24 cellular contexts compared by ENCODE assay signal in the genomic region with DNA sequence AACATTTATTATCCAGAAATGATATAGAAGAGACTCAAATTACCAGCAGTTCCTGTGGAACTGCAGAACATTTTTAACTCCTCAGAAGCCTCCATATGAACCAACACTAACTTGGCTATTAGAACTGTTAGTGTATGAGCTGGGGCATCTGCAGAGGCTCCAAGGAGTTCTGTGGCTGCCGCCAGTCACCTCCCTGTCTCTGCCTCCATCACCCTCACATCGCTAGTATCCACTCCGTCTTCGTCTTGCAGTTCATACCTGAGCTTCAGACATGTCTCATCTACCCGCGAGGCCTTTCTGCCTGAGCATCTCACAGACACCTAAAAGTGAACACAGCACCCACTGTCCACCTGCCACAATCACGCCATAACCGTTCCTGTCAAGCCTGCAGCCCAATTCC.
DNase-seq lines count a peak whose midpoint lies in the region; ATAC-seq and TF ChIP-seq lines count a peak whose summit lies in the region.
"Had no signal": no experiment of that assay in that cellular context is flagged by ENCODE, and none has a peak within 500 bp of the region (broad histone marks: within the 10 kb centered on the region; RNA-seq: fewer than 3 reads in every experiment).

No MANE protein-coding gene starts in this region.

- BruUV-seq in IMR-90 (replicated peaks; lab: Mats Ljungman, UMichigan) = no TSS peak

- TF ChIP-seq CTCF in IMR-90 (conservative IDR thresholded peaks at IDR 0.05; ENCODE audit: low read depth, low read length) (no peak), esophagus muscularis mucosa (IDR thresholded peaks at IDR 0.05) (no peak), CD14-positive monocyte (IDR thresholded peaks at IDR 0.05) (no peak)

- H2BK5ac ChIP-seq in IMR-90 (ENCODE audit: low read depth, low read length, poor library complexity, severe bottlenecking) (no peak overlapping the region), neuronal stem cell (ENCODE audit: low read length) (no peak overlapping the region)

- H3K36me3 ChIP-seq in IMR-90 (ENCODE audit: control insufficient read depth, insufficient read depth, low read length) = no peaks in the 10 kb centered on the region
- no peaks in the 10 kb centered on the region for H3K36me3 ChIP-seq in esophagus muscularis mucosa
- H3K36me3 ChIP-seq in neuronal stem cell (replicated peaks in 1 of 2; ENCODE audit: control insufficient read depth in 2 of 2, insufficient read depth in 2 of 2, low read length in 2 of 2) = no peaks in the 10 kb centered on the region

- no peak overlapping the region for H4K8ac ChIP-seq in IMR-90 (ENCODE audit: low read depth in 2 of 2, low read length in 2 of 2)
- peak overlapping the region; percentile 72 for H4K8ac ChIP-seq in neuronal stem cell (ENCODE audit: low read depth, low read length)

- H3K27me3 ChIP-seq in IMR-90 (ENCODE audit: control insufficient read depth, insufficient read depth, low read length) (no peaks in the 10 kb centered on the region; the same call in 1 of the 2 replicates), esophagus muscularis mucosa (peaks cover 0 to 8% (median 0%) of the 10 kb centered on the region in 4 donors), neuronal stem cell (ENCODE audit: control insufficient read depth in 3 of 3, insufficient read depth in 3 of 3, low read depth in 1 of 3, low read length in 3 of 3) (peaks cover 0 to 2% (median 0%) of the 10 kb centered on the region in 3 experiments)
- H3K27me3 ChIP-seq: BLaER1 treated with 17β-estradiol and CSF1 and Interleukin-3, amounts not matched to agents 10 nM and 100 nM had no signal

- H3K9me3 Mint-ChIP-seq in activated CD4-positive, alpha-beta T cell treated with anti-CD3 and anti-CD28 coated beads for 36 hours (ENCODE audit: low read depth) = peaks cover 13% of the 10 kb centered on the region
- H3K9me3 Mint-ChIP-seq in CD14-positive monocyte = peaks cover 24 to 41% (median 34%) of the 10 kb centered on the region in 7 donors
- peaks cover 7 to 35% of the 10 kb centered on the region in 2 donors for H3K9me3 Mint-ChIP-seq in stimulated activated naive CD8-positive, alpha-beta T cell treated with anti-CD3 and anti-CD28 coated beads, Interleukin-15, amount 100 ng/mL, for 72 hours

- no peaks in the 10 kb centered on the region for H4K20me1 ChIP-seq in IMR-90 (ENCODE audit: insufficient read depth, low read length)
- H4K20me1 ChIP-seq: BLaER1 treated with 17β-estradiol and CSF1 and Interleukin-3, amounts not matched to agents 10 nM and 100 nM had no signal

- H4K5ac ChIP-seq in IMR-90 (ENCODE audit: low read depth, low read length) = no peak overlapping the region

- H3K56ac ChIP-seq in IMR-90 (ENCODE audit: extremely low read depth, insufficient read depth, low read length) = no peak overlapping the region

- ATAC-seq in IMR-90 (ENCODE audit: low read depth) = no peak
- no peak for ATAC-seq in activated CD4-positive, alpha-beta T cell treated with anti-CD3 and anti-CD28 coated beads for 36 hours
- no peak for ATAC-seq in stimulated activated naive CD8-positive, alpha-beta T cell treated with anti-CD3 and anti-CD28 coated beads, Interleukin-15, amount 100 ng/mL, for 72 hours
- ATAC-seq: GM12878 had no signal

- no peak for TF ChIP-seq POLR2A in IMR-90 (IDR thresholded peaks at IDR 0.05; ENCODE audit: low read depth, low read length)
- no peak for TF ChIP-seq POLR2A in esophagus muscularis mucosa (IDR thresholded peaks at IDR 0.05; ENCODE audit: low read depth)

- TF ChIP-seq EP300 in esophagus muscularis mucosa (IDR thresholded peaks at IDR 0.05) = no peak

- CTCF ChIA-PET in IMR-90 (lab: Yijun Ruan, JAX) = no interaction called here
- CTCF ChIA-PET in activated CD4-positive, alpha-beta T cell treated with anti-CD3 and anti-CD28 coated beads for 36 hours (lab: Charles Lee) = no interaction called here

- H3K27ac Mint-ChIP-seq in activated CD4-positive, alpha-beta T cell treated with anti-CD3 and anti-CD28 coated beads for 36 hours = no peak overlapping the region
- H3K27ac Mint-ChIP-seq in CD14-positive monocyte = peak overlapping the region in 1 of 7 donors; percentile 2
- H3K27ac Mint-ChIP-seq in stimulated activated naive CD8-positive, alpha-beta T cell treated with anti-CD3 and anti-CD28 coated beads, Interleukin-15, amount 100 ng/mL, for 72 hours = peak overlapping the region in 1 of 2 donors; percentile 35
- H3K27ac Mint-ChIP-seq: B cell; CD4-positive, CD25-positive, alpha-beta regulatory T cell had no signal

- H3K4me3 ChIP-seq in IMR-90 (ENCODE audit: insufficient read depth, low read depth, low read length) = no peak overlapping the region
- no peak overlapping the region for H3K4me3 ChIP-seq in esophagus muscularis mucosa
- H3K4me3 ChIP-seq in neuronal stem cell (ENCODE audit: low read length in 2 of 2) = no peak overlapping the region
- H3K4me3 ChIP-seq: BLaER1 treated with 17β-estradiol and CSF1 and Interleukin-3, amounts not matched to agents 10 nM and 100 nM; GM12878 had no signal

- H3K4me3 Mint-ChIP-seq in activated CD4-positive, alpha-beta T cell treated with anti-CD3 and anti-CD28 coated beads for 36 hours = no peak overlapping the region
- H3K4me3 Mint-ChIP-seq in CD14-positive monocyte = no peak overlapping the region
- no peak overlapping the region for H3K4me3 Mint-ChIP-seq in stimulated activated naive CD8-positive, alpha-beta T cell treated with anti-CD3 and anti-CD28 coated beads, Interleukin-15, amount 100 ng/mL, for 72 hours
- H3K4me3 Mint-ChIP-seq: B cell; CD4-positive, CD25-positive, alpha-beta regulatory T cell had no signal

- H3K4me1 ChIP-seq in IMR-90 (ENCODE audit: control insufficient read depth, insufficient read depth, low read length) = no peaks in the 10 kb centered on the region; the same call in 1 of the 2 replicates
- no peaks in the 10 kb centered on the region for H3K4me1 ChIP-seq in esophagus muscularis mucosa
- H3K4me1 ChIP-seq in neuronal stem cell (ENCODE audit: control insufficient read depth in 2 of 2, insufficient read depth in 1 of 2, low read depth in 1 of 2, low read length in 2 of 2) = no peaks in the 10 kb centered on the region

- dilution Hi-C loops in IMR-90 (cut with HindIII; ENCODE audit: low sequenced_read_pairs, unreplicated experiment) = no loop called here

- DNase-seq in IMR-90 (no peak), esophagus muscularis mucosa (ENCODE audit: extremely low spot score) (peak; percentile 74), neuronal stem cell (ENCODE audit: low spot score) (no peak), CD14-positive monocyte (ENCODE audit: low spot score) (no peak)
- DNase-seq in activated CD4-positive, alpha-beta T cell treated with anti-CD3 and anti-CD28 coated beads for 36 hours = no peak
- no peak for DNase-seq in stimulated activated naive CD8-positive, alpha-beta T cell treated with anti-CD3 and anti-CD28 coated beads, Interleukin-15, amount 100 ng/mL, for 72 hours
- DNase-seq: 8988T; ACHN; AML-193; CD4-positive, alpha-beta memory T cell; CD4-positive, CD25-positive, alpha-beta regulatory T cell; CD8-positive, alpha-beta memory T cell; COR-L47; DMS 273 treated with DMSO at 0.1 percent for 48 hours; DMS153; DMS53; DMS79; DND-41; EL; GDM1 had no signal

- H2BK15ac ChIP-seq in IMR-90 (ENCODE audit: low read depth, low read length) (no peak overlapping the region), neuronal stem cell (ENCODE audit: low read length) (no peak overlapping the region)

- H3K27ac ChIP-seq in IMR-90 (ENCODE audit: insufficient read depth, low read length) (no peak overlapping the region), esophagus muscularis mucosa (replicated peaks in 1 of 4) (no peak overlapping the region), neuronal stem cell (replicated peaks; ENCODE audit: low read length) (no peak overlapping the region)
- H3K27ac ChIP-seq: BLaER1 treated with 17β-estradiol and CSF1 and Interleukin-3, amounts not matched to agents 10 nM and 100 nM; C4-2B had no signal

- no peak overlapping the region for H3K9ac ChIP-seq in IMR-90 (ENCODE audit: low read depth, low read length)
- H3K9ac ChIP-seq in neuronal stem cell (ENCODE audit: low read depth, low read length, poor library complexity) = no peak overlapping the region
- H3K9ac ChIP-seq: BLaER1 treated with 17β-estradiol and CSF1 and Interleukin-3, amounts not matched to agents 10 nM and 100 nM had no signal

- H3K79me1 ChIP-seq in IMR-90 (ENCODE audit: low read depth in 1 of 2, low read length in 2 of 2) = no peaks in the 10 kb centered on the region
- H3K79me1 ChIP-seq in neuronal stem cell (ENCODE audit: low read depth, low read length) = no peaks in the 10 kb centered on the region

- no peak for TF ChIP-seq RAD21 in IMR-90 (IDR thresholded peaks at IDR 0.05; ENCODE audit: low read length)

- intact Hi-C loops in IMR-90 (cut with micrococcal nuclease) (no loop called here), esophagus muscularis mucosa (cut with DNase I) (no loop called here), CD14-positive monocyte (cut with micrococcal nuclease) (no loop called here)
- intact Hi-C loops in activated CD4-positive, alpha-beta T cell treated with anti-CD3 and anti-CD28 coated beads for 36 hours (cut with DNase I, micrococcal nuclease) = no loop called here

- no peaks in the 10 kb centered on the region for H3K36me3 Mint-ChIP-seq in activated CD4-positive, alpha-beta T cell treated with anti-CD3 and anti-CD28 coated beads for 36 hours (ENCODE audit: low read depth)
- no peaks in the 10 kb centered on the region for H3K36me3 Mint-ChIP-seq in CD14-positive monocyte
- H3K36me3 Mint-ChIP-seq: CD4-positive, CD25-positive, alpha-beta regulatory T cell had no signal

- H3K18ac ChIP-seq in IMR-90 (ENCODE audit: low read depth, low read length) (no peak overlapping the region), neuronal stem cell (ENCODE audit: low read length) (peak overlapping the region; percentile 67)

- H2BK120ac ChIP-seq in IMR-90 (ENCODE audit: low read depth, low read length) (no peak overlapping the region), neuronal stem cell (ENCODE audit: low read depth, low read length) (no peak overlapping the region)

- H2AK5ac ChIP-seq in IMR-90 (ENCODE audit: low read depth, low read length) (no peak overlapping the region), neuronal stem cell (ENCODE audit: low read depth, low read length) (peak overlapping the region; percentile 2)

- peak overlapping the region; percentile 32 for H2AFZ ChIP-seq in IMR-90 (replicated peaks; ENCODE audit: low read length, poor library complexity)
- H2AFZ ChIP-seq in neuronal stem cell (ENCODE audit: low read length) = no peak overlapping the region

- peaks cover 9% of the 10 kb centered on the region for H3K27me3 Mint-ChIP-seq in activated CD4-positive, alpha-beta T cell treated with anti-CD3 and anti-CD28 coated beads for 36 hours
- no peaks in the 10 kb centered on the region for H3K27me3 Mint-ChIP-seq in CD14-positive monocyte (ENCODE audit: low read depth in 3 of 3)
- no peaks in the 10 kb centered on the region for H3K27me3 Mint-ChIP-seq in stimulated activated naive CD8-positive, alpha-beta T cell treated with anti-CD3 and anti-CD28 coated beads, Interleukin-15, amount 100 ng/mL, for 72 hours

- H3K23ac ChIP-seq in IMR-90 (ENCODE audit: low read depth, low read length) = no peak overlapping the region
- no peak overlapping the region for H3K23ac ChIP-seq in neuronal stem cell (ENCODE audit: low read depth, low read length, poor library complexity)

- H3K4me1 Mint-ChIP-seq in activated CD4-positive, alpha-beta T cell treated with anti-CD3 and anti-CD28 coated beads for 36 hours = no peaks in the 10 kb centered on the region
- H3K4me1 Mint-ChIP-seq in CD14-positive monocyte = no peaks in the 10 kb centered on the region
- peaks cover 25% of the 10 kb centered on the region for H3K4me1 Mint-ChIP-seq in stimulated activated naive CD8-positive, alpha-beta T cell treated with anti-CD3 and anti-CD28 coated beads, Interleukin-15, amount 100 ng/mL, for 72 hours
- H3K4me1 Mint-ChIP-seq: B cell had no signal

- H3K9me3 ChIP-seq in IMR-90 (ENCODE audit: control insufficient read depth, insufficient read depth, low read length) (peaks cover 5% of the 10 kb centered on the region), esophagus muscularis mucosa (peaks cover 0 to 11% (median 2%) of the 10 kb centered on the region in 4 donors), neuronal stem cell (replicated peaks in 1 of 2; ENCODE audit: control insufficient read depth in 2 of 2, insufficient read depth in 1 of 2, low read depth in 1 of 2, low read length in 2 of 2) (peaks cover 2 to 16% of the 10 kb centered on the region in 2 donors)

- H4K91ac ChIP-seq in IMR-90 (ENCODE audit: insufficient read depth, low read depth, low read length) (no peak overlapping the region), neuronal stem cell (ENCODE audit: low read depth, low read length, poor library complexity) (no peak overlapping the region)

- no peaks in the 10 kb centered on the region for H3K9me1 ChIP-seq in IMR-90 (ENCODE audit: insufficient read depth, low read length)

- no peak overlapping the region for H2BK12ac ChIP-seq in neuronal stem cell (ENCODE audit: low read length)

- 80% methylated on average over 5 of the region's 8 CpGs; no CpG with 5 or more reads in 1 of the 2 experiments for whole genome bisulfite sequencing in IMR-90 (ENCODE audit: extremely low coverage in 2 of 2, insufficient read length in 1 of 2), 2 experiments
- WGBS in esophagus muscularis mucosa = 95% methylated on average over 8 of the region's 8 CpGs
- WGBS in neuronal stem cell (ENCODE audit: extremely low coverage in 2 of 2, insufficient read length in 2 of 2, insufficient replicate concordance in 1 of 2), 2 donors = no CpG with 5 or more reads among the region's 8 CpGs

- H2BK20ac ChIP-seq in IMR-90 (ENCODE audit: low read depth, low read length) = no peak overlapping the region

- H3K4ac ChIP-seq in IMR-90 (ENCODE audit: low read depth, low read length) (no peak overlapping the region), neuronal stem cell (ENCODE audit: low read length) (no peak overlapping the region)

- in situ Hi-C loops in IMR-90 (cut with MboI; ENCODE audit: low sequenced_read_pairs) = no loop called here

- H3K14ac ChIP-seq in IMR-90 (replicated peaks; ENCODE audit: low read depth, low read length) = no peak overlapping the region
- H3K14ac ChIP-seq in neuronal stem cell (ENCODE audit: low read length) = peak overlapping the region; percentile 31

- POLR2A ChIA-PET in IMR-90 (lab: Charles Lee; ENCODE audit: unreplicated experiment) = no interaction called here
- POLR2A ChIA-PET in activated CD4-positive, alpha-beta T cell treated with anti-CD3 and anti-CD28 coated beads for 36 hours (lab: Charles Lee) = no interaction called here

- H3K4me2 ChIP-seq in IMR-90 (ENCODE audit: low read depth, low read length) = no peak overlapping the region
- H3K4me2 ChIP-seq in neuronal stem cell (ENCODE audit: insufficient read depth, low read length, poor library complexity, severe bottlenecking) = no peak overlapping the region
- H3K4me2 ChIP-seq: BLaER1 treated with 17β-estradiol and CSF1 and Interleukin-3, amounts not matched to agents 10 nM and 100 nM had no signal

- H2AK9ac ChIP-seq in IMR-90 (replicated peaks; ENCODE audit: low read depth, low read length, poor library complexity) = no peak overlapping the region
